8 cellular contexts compared by ENCODE assay signal in genomic region chr7:29563590-29564454, GRCh38. TPM values are rescaled to one million over a fixed set of nuclear protein-coding genes. Genes with fewer than 3 reads are reported as not detected.
DNase-seq lines count a peak whose midpoint lies in the region; ATAC-seq and TF ChIP-seq lines count a peak whose summit lies in the region.

Gene PRR15 (plus strand): TSS chr7:29563835. CDS start chr7:29566330, 2,495 bp downstream.

- H3K4me1 ChIP-seq in ACC112 (ENCODE audit: control insufficient read depth, insufficient read depth, low read length, unreplicated experiment) (peaks cover 12% of the 10 kb centered on the region), GM23338 (ENCODE audit: insufficient read depth) (peaks cover 38% of the 10 kb centered on the region), esophagus (ENCODE audit: control insufficient read depth in 2 of 2, insufficient read depth in 2 of 2, low read length in 1 of 2) (peaks cover 11% of the 10 kb centered on the region in 2 donors), muscle layer of duodenum (ENCODE audit: control insufficient read depth in 1 of 2, insufficient read depth in 2 of 2, low read length in 2 of 2) (peaks cover 3 to 41% of the 10 kb centered on the region in 2 donors), aorta (ENCODE audit: control insufficient read depth in 1 of 2, insufficient read depth in 2 of 2, low read length in 2 of 2) (no peaks in the 10 kb centered on the region)

- POLR2A ChIA-PET in RWPE1 (lab: Yijun Ruan, JAX; ENCODE audit: low non-redundant PET), result no interaction called here

- no peaks in the 10 kb centered on the region for H3K79me2 ChIP-seq in ACC112 (ENCODE audit: control insufficient read depth, insufficient read depth, low read length, unreplicated experiment)
- peaks cover 11% of the 10 kb centered on the region for H3K79me2 ChIP-seq in GM23338 (replicated peaks; ENCODE audit: insufficient read depth)

- H3K36me3 ChIP-seq in ACC112 (ENCODE audit: insufficient read depth, low read length) (no peaks in the 10 kb centered on the region), GM23338 (ENCODE audit: insufficient read depth) (no peaks in the 10 kb centered on the region), esophagus (ENCODE audit: control insufficient read depth in 2 of 2, insufficient read depth in 2 of 2, low read length in 1 of 2) (no peaks in the 10 kb centered on the region), muscle layer of duodenum (ENCODE audit: control insufficient read depth in 1 of 2, insufficient read depth in 2 of 2, low read length in 2 of 2) (no peaks in the 10 kb centered on the region), aorta (ENCODE audit: control insufficient read depth in 1 of 2, insufficient read depth in 2 of 2, low read length in 1 of 2) (no peaks in the 10 kb centered on the region)

- H3K4me2 ChIP-seq in GM23338, result peak within 1 kb of the TSS; percentile 91

- peak; percentile 76 for ATAC-seq in GM23338
- peak; percentile 42 for ATAC-seq in aorta (ENCODE audit: low FRiP score)

- H2AFZ ChIP-seq in ACC112 (ENCODE audit: low read length, unreplicated experiment) (peak within 1 kb of the TSS; percentile 78), GM23338 (peak within 1 kb of the TSS; percentile 91)

- H3K9me2 ChIP-seq in GM23338 (ENCODE audit: insufficient read depth), result no peaks in the 10 kb centered on the region

- peaks cover 6% of the 10 kb centered on the region; the same call in 1 of the 3 replicates for H3K36me3 Mint-ChIP-seq in GM23338 (ENCODE audit: low read depth)

- H3K9me3 Mint-ChIP-seq in GM23338, result no peaks in the 10 kb centered on the region

- CTCF ChIA-PET in RWPE1 (lab: Yijun Ruan, JAX), result interaction anchor here (0.6 to 0.7 kb wide), 2 partner anchors 10 to 85 kb away, joined by 3 to 4 read pairs; no protein-coding TSS in a partner anchor

- 0 to 1% methylated on average over 70 of the region's 70 CpGs for WGBS in esophagus, 2 donors
- 1% methylated on average over 69 to 70 of the region's 70 CpGs for WGBS in aorta, 2 donors

- 0 out of 2 replicates have a peak, but pooled peaks cover 4% of the 10 kb centered on the region for H3F3A ChIP-seq in GM23338 (replicated peaks; ENCODE audit: low read depth)

- intact Hi-C loops in aorta (cut with DNase I), result loop anchor here in 1 of 2 donors (5.0 kb wide), 1 partner anchor 82 kb away; no protein-coding TSS in a partner anchor

- no peaks in the 10 kb centered on the region for H3K9me3 ChIP-seq in esophagus (ENCODE audit: control insufficient read depth in 2 of 2, insufficient read depth in 1 of 2, low read depth in 1 of 2, low read length in 1 of 2)
- no peaks in the 10 kb centered on the region for H3K9me3 ChIP-seq in muscle layer of duodenum (ENCODE audit: control insufficient read depth in 1 of 2, low read length in 2 of 2)
- H3K9me3 ChIP-seq in aorta (ENCODE audit: control insufficient read depth, low read length), result no peaks in the 10 kb centered on the region

- peaks cover 36% of the 10 kb centered on the region for H3K27me3 Mint-ChIP-seq in GM23338 (ENCODE audit: insufficient read depth, low read depth, poor library complexity)

- peaks cover 34% of the 10 kb centered on the region for H3K4me1 Mint-ChIP-seq in GM23338

- DNase-seq in GM23338 (ENCODE audit: low spot score) (peak; percentile 93), RWPE1 (ENCODE audit: low spot score) (peak; percentile 95), aorta (peak; percentile 51 to 79), AG08395 (ENCODE audit: low spot score) (no peak), HCEC 1CT (no peak)

- H3K4me3 ChIP-seq in ACC112 (ENCODE audit: low read depth, low read length), result peak within 1 kb of the TSS; percentile 97
- peak within 1 kb of the TSS; percentile 95 for H3K4me3 ChIP-seq in GM23338
- peak within 1 kb of the TSS; percentile 53 to 63 for H3K4me3 ChIP-seq in esophagus (ENCODE audit: low read depth in 1 of 2, low read length in 2 of 2)
- H3K4me3 ChIP-seq in muscle layer of duodenum (ENCODE audit: low read depth in 1 of 2, low read length in 2 of 2), result peak within 1 kb of the TSS; percentile 89 to 95
- peak within 1 kb of the TSS; percentile 59 to 66 for H3K4me3 ChIP-seq in aorta (ENCODE audit: low read length in 2 of 2)

- TF ChIP-seq CTCF in GM23338 (conservative IDR thresholded peaks at IDR 0.05; ENCODE audit: low read depth in 2 of 2) (peak in 1 of 2 experiments; percentile 9; a peak in 1 of 4 replicates), RWPE1 (conservative IDR thresholded peaks at IDR 0.05; ENCODE audit: low read depth) (0 out of 2 replicates have a peak, but pooled peaks have one; percentile 8)

- H3K27me3 ChIP-seq in ACC112 (ENCODE audit: insufficient read depth, low read length) (no peaks in the 10 kb centered on the region), GM23338 (ENCODE audit: insufficient read depth) (peaks cover 28% of the 10 kb centered on the region), esophagus (ENCODE audit: control insufficient read depth in 1 of 2, insufficient read depth in 2 of 2, low read length in 2 of 2) (peaks cover 0 to 9% of the 10 kb centered on the region in 2 donors), muscle layer of duodenum (ENCODE audit: low read depth, low read length) (peaks cover 23% of the 10 kb centered on the region), aorta (ENCODE audit: control insufficient read depth in 1 of 2, insufficient read depth in 2 of 2, low read length in 1 of 2) (no peaks in the 10 kb centered on the region)

- no peak within 1 kb of the TSS for H3K27ac Mint-ChIP-seq in GM23338

- H3K27ac ChIP-seq in ACC112 (ENCODE audit: low read depth, low read length), result peak within 1 kb of the TSS; percentile 24
- peak within 1 kb of the TSS; percentile 29; the same call in 1 of the 2 replicates for H3K27ac ChIP-seq in GM23338 (ENCODE audit: low read depth)
- H3K27ac ChIP-seq in RWPE1, result peak within 1 kb of the TSS; percentile 84
- H3K27ac ChIP-seq in esophagus (ENCODE audit: low read depth in 2 of 2, low read length in 1 of 2), result peak within 1 kb of the TSS; percentile 8 to 52
- peak within 1 kb of the TSS; percentile 56 for H3K27ac ChIP-seq in muscle layer of duodenum (ENCODE audit: low read length)
- no peak within 1 kb of the TSS for H3K27ac ChIP-seq in aorta (ENCODE audit: low read depth in 1 of 2, low read length in 2 of 2)

- no peaks in the 10 kb centered on the region for H4K20me1 ChIP-seq in GM23338 (replicated peaks; ENCODE audit: insufficient read depth)

- peak within 1 kb of the TSS; percentile 89 for H3K4me3 Mint-ChIP-seq in GM23338

TF ChIP-seq in GM23338, 12 proteins besides CTCF, POLR2A, EP300 and RAD21:
- TF ChIP-seq REST (IDR thresholded peaks at IDR 0.05; ENCODE audit: unreplicated experiment) (no peak), POLR2AphosphoS5 (IDR thresholded peaks at IDR 0.05; ENCODE audit: low read depth) (peak; percentile 73; the same call in 1 of the 2 replicates)
TF ChIP-seq in GM23338: peak in this region for 1.

RNA-seq across cellular contexts. Expression of gene PRR15, which starts in this region (rescaled TPM):
- total RNA-seq in GM23338 (2014; rRNA removed; shearing (Covaris generic)), result 15.5 and 17.4 TPM in 2 replicates
- polyA plus RNA-seq in GM23338 (2016; fragmentation: Nextera tagmentation; extraction: Ambion mirVana) (8.5 and 9.6 TPM in 2 replicates), esophagus (1 to 10 TPM in 1 of 2 donors, under 1 TPM in 1; 0.95 to 1.5 TPM), aorta (10 to 100 TPM in 1 of 2 donors, under 1 TPM in 1; 0.69 to 18.4 TPM)
- total RNA-seq in aorta, result 1 to 10 TPM; 1.1 to 1.6 TPM

Comparison
In these comparisons a context has a peak if more than half of its experiments do, and no peak if none do; other contexts are left out.
1. H3K27ac ChIP-seq: peak in ACC112 (single experiment), GM23338 (single experiment), RWPE1 (single experiment), esophagus (2 of 2) and muscle layer of duodenum (single experiment); none in aorta (0 of 2).
2. DNase-seq: peak in GM23338 (single experiment), RWPE1 (single experiment) and aorta (2 of 2); none in AG08395 (single experiment) and HCEC 1CT (single experiment).
3. Peak in every context shown above with its lines, with median percentiles within 50 percentile points of each other: H3K4me3 ChIP-seq.